ENCODE assay signal across 9 cellular contexts in the genomic region with DNA sequence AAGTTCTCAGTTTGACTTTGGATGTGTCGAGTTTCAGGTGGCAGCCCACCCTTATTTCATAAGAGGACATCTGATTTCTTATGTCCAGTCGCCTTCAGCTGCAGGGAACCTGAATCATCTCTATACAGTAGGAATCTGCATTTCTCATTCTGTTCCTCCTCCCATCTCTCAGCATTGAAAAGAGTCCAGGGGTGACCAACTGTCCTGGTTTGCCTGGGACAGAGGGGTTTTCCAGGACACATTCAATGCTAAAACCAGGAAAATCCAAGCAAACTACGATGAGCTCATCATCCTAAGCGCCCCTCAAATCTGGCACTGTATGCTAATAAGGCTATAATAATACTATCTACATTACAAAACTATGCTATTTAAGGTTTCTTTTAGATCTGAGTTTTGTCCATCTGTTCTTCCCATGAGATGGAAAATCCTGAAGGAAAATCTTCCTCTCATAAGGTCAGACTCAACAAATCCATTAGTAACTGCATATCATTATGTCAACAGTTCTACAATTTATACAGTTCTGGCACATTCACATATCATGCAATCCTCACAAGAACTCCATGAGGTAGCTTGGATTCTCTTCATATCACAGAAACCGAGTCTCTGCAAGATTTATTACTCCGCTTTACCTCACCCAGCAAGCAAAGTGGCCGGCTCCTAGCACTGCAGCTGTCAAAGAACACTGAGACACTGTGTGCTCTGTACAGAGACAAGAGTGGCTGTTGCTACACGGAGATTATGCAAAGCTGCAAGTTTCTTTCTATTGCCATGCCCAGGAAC. TPM values are rescaled to one million over a fixed set of nuclear protein-coding genes. Genes with fewer than 3 reads are reported as not detected.
DNase-seq lines count a peak whose midpoint lies in the region; ATAC-seq and TF ChIP-seq lines count a peak whose summit lies in the region.
"Had no signal": no experiment of that assay in that cellular context is flagged by ENCODE, and none has a peak within 500 bp of the region (broad histone marks: within the 10 kb centered on the region; RNA-seq: fewer than 3 reads in every experiment).

No MANE protein-coding gene starts in this region.

- H3K9ac ChIP-seq in mesenchymal stem cell (ENCODE audit: low read length) (peak overlapping the region; percentile 100), endodermal cell (ENCODE audit: extremely low read depth, low read length, poor library complexity, severe bottlenecking) (no peak overlapping the region)

- no peak overlapping the region for H2BK5ac ChIP-seq in mesenchymal stem cell (ENCODE audit: low read depth, low read length, poor library complexity, severe bottlenecking)

- H3K36me3 ChIP-seq in mesenchymal stem cell (ENCODE audit: control insufficient read depth in 1 of 2, insufficient read depth in 2 of 2, low read depth in 1 of 2, low read length in 2 of 2), result no peaks in the 10 kb centered on the region
- no peaks in the 10 kb centered on the region for H3K36me3 ChIP-seq in upper lobe of left lung
- H3K36me3 ChIP-seq in endodermal cell (ENCODE audit: control insufficient read depth, insufficient read depth, low read length), result no peaks in the 10 kb centered on the region

- H3K27ac ChIP-seq in mesenchymal stem cell (ENCODE audit: low read length, poor library complexity, severe bottlenecking) (no peak overlapping the region), upper lobe of left lung (peak overlapping the region; percentile 99 to 100 (median 99)), endodermal cell (ENCODE audit: low read depth, low read length) (no peak overlapping the region)

- H3K27me3 ChIP-seq in mesenchymal stem cell (ENCODE audit: control insufficient read depth in 1 of 2, insufficient read depth in 1 of 2, low read length in 2 of 2), result no peaks in the 10 kb centered on the region
- no peaks in the 10 kb centered on the region for H3K27me3 ChIP-seq in upper lobe of left lung
- H3K27me3 ChIP-seq in endodermal cell (ENCODE audit: control insufficient read depth, insufficient read depth, low read length, poor library complexity, severe bottlenecking), result no peaks in the 10 kb centered on the region

- H3K4me1 Mint-ChIP-seq in activated naive CD8-positive, alpha-beta T cell treated with anti-CD3 and anti-CD28 coated beads, Interleukin-2, amount 10 ng/mL, durations not matched to agents 7 days and 5 days, result peaks cover 15% of the 10 kb centered on the region
- H3K4me1 Mint-ChIP-seq in activated naive CD8-positive, alpha-beta T cell treated with anti-CD3 and anti-CD28 coated beads for 36 hours, result peaks cover 17% of the 10 kb centered on the region
- H3K4me1 Mint-ChIP-seq in chondrocyte (ENCODE audit: low read depth) (peaks cover 3% of the 10 kb centered on the region), endodermal cell (peaks cover 21% of the 10 kb centered on the region)

- no peak overlapping the region for H4K91ac ChIP-seq in mesenchymal stem cell (ENCODE audit: low read length)

- peaks cover 7% of the 10 kb centered on the region for H3K4me1 ChIP-seq in mesenchymal stem cell (ENCODE audit: control insufficient read depth, insufficient read depth, low read depth, low read length)
- peaks cover 9 to 28% (median 22%) of the 10 kb centered on the region in 4 donors for H3K4me1 ChIP-seq in upper lobe of left lung
- no peaks in the 10 kb centered on the region for H3K4me1 ChIP-seq in endodermal cell (ENCODE audit: control insufficient read depth, insufficient read depth, low read length)

- H3K4ac ChIP-seq in mesenchymal stem cell (ENCODE audit: low read depth in 1 of 2, low read length in 2 of 2), result no peak overlapping the region

- no peak overlapping the region for H2BK15ac ChIP-seq in mesenchymal stem cell (ENCODE audit: low read depth, poor library complexity, severe bottlenecking)

- peaks cover 2% of the 10 kb centered on the region for H3K27me3 Mint-ChIP-seq in activated naive CD8-positive, alpha-beta T cell treated with anti-CD3 and anti-CD28 coated beads, Interleukin-2, amount 10 ng/mL, durations not matched to agents 7 days and 5 days
- H3K27me3 Mint-ChIP-seq in activated naive CD8-positive, alpha-beta T cell treated with anti-CD3 and anti-CD28 coated beads for 36 hours, result no peaks in the 10 kb centered on the region
- H3K27me3 Mint-ChIP-seq in chondrocyte (ENCODE audit: low read depth), result no peaks in the 10 kb centered on the region
- no peaks in the 10 kb centered on the region for H3K27me3 Mint-ChIP-seq in endodermal cell (ENCODE audit: insufficient read depth)

- H3K4me2 ChIP-seq in mesenchymal stem cell (ENCODE audit: low read length, poor library complexity, severe bottlenecking), result no peak overlapping the region

- peak overlapping the region; percentile 12 for H4K8ac ChIP-seq in mesenchymal stem cell (ENCODE audit: low read length)

- H3K27ac Mint-ChIP-seq in activated naive CD8-positive, alpha-beta T cell treated with anti-CD3 and anti-CD28 coated beads, Interleukin-2, amount 10 ng/mL, durations not matched to agents 7 days and 5 days, result no peak overlapping the region
- no peak overlapping the region for H3K27ac Mint-ChIP-seq in activated naive CD8-positive, alpha-beta T cell treated with anti-CD3 and anti-CD28 coated beads for 36 hours
- H3K27ac Mint-ChIP-seq in chondrocyte (ENCODE audit: unreplicated experiment) (peak overlapping the region; percentile 63), endodermal cell (no peak overlapping the region)

- H3K18ac ChIP-seq in mesenchymal stem cell (ENCODE audit: low read depth in 1 of 2, low read length in 2 of 2), result no peak overlapping the region

- H2BK12ac ChIP-seq in mesenchymal stem cell (ENCODE audit: low read length in 2 of 2), result no peak overlapping the region

- no peak overlapping the region for H2AFZ ChIP-seq in mesenchymal stem cell (ENCODE audit: low read depth, low read length)

- POLR2A ChIA-PET in activated naive CD8-positive, alpha-beta T cell treated with anti-CD3 and anti-CD28 coated beads, Interleukin-2, amount 10 ng/mL, durations not matched to agents 7 days and 5 days (lab: Charles Lee), result interaction anchor here (3.0 to 11.1 kb wide), 2 partner anchors 18 to 426 kb away, joined by 13 to 386 read pairs; partner anchors contain the start of genes CALM1, EFCAB11 and TDP1

- no peaks in the 10 kb centered on the region for H3K9me3 Mint-ChIP-seq in activated naive CD8-positive, alpha-beta T cell treated with anti-CD3 and anti-CD28 coated beads, Interleukin-2, amount 10 ng/mL, durations not matched to agents 7 days and 5 days
- H3K9me3 Mint-ChIP-seq in activated naive CD8-positive, alpha-beta T cell treated with anti-CD3 and anti-CD28 coated beads for 36 hours, result no peaks in the 10 kb centered on the region
- H3K9me3 Mint-ChIP-seq in chondrocyte (ENCODE audit: low read depth), result no peaks in the 10 kb centered on the region
- no peaks in the 10 kb centered on the region for H3K9me3 Mint-ChIP-seq in endodermal cell

- TF ChIP-seq POLR2A in upper lobe of left lung (IDR thresholded peaks at IDR 0.05), result peak in 1 of 4 donors; percentile 18

- no peak for TF ChIP-seq EP300 in upper lobe of left lung (IDR thresholded peaks at IDR 0.05)

- TF ChIP-seq CTCF in chondrocyte (IDR thresholded peaks at IDR 0.05) (no peak), upper lobe of left lung (IDR thresholded peaks at IDR 0.05) (no peak), endodermal cell (conservative IDR thresholded peaks at IDR 0.05) (no peak)

- H3K9me3 ChIP-seq in mesenchymal stem cell (ENCODE audit: control insufficient read depth, low read length), result no peaks in the 10 kb centered on the region
- H3K9me3 ChIP-seq in upper lobe of left lung, result no peaks in the 10 kb centered on the region
- H3K9me3 ChIP-seq in endodermal cell (ENCODE audit: control insufficient read depth, low read length), result no peaks in the 10 kb centered on the region

- H3K79me1 ChIP-seq in mesenchymal stem cell (replicated peaks; ENCODE audit: low read length, poor library complexity, severe bottlenecking), result peaks cover 4% of the 10 kb centered on the region

- H3K36me3 Mint-ChIP-seq in activated naive CD8-positive, alpha-beta T cell treated with anti-CD3 and anti-CD28 coated beads, Interleukin-2, amount 10 ng/mL, durations not matched to agents 7 days and 5 days, result no peaks in the 10 kb centered on the region
- H3K36me3 Mint-ChIP-seq in activated naive CD8-positive, alpha-beta T cell treated with anti-CD3 and anti-CD28 coated beads for 36 hours, result no peaks in the 10 kb centered on the region
- H3K36me3 Mint-ChIP-seq in chondrocyte (ENCODE audit: low read depth) (no peaks in the 10 kb centered on the region), endodermal cell (ENCODE audit: low read depth) (no peaks in the 10 kb centered on the region)

- no peak overlapping the region for H2AK5ac ChIP-seq in mesenchymal stem cell (ENCODE audit: low read length, severe bottlenecking)

- no peak overlapping the region for H3K23ac ChIP-seq in mesenchymal stem cell (ENCODE audit: low read length in 2 of 2)

- H3K4me3 Mint-ChIP-seq in activated naive CD8-positive, alpha-beta T cell treated with anti-CD3 and anti-CD28 coated beads, Interleukin-2, amount 10 ng/mL, durations not matched to agents 7 days and 5 days, result peak overlapping the region; percentile 24
- H3K4me3 Mint-ChIP-seq in activated naive CD8-positive, alpha-beta T cell treated with anti-CD3 and anti-CD28 coated beads for 36 hours, result no peak overlapping the region
- H3K4me3 Mint-ChIP-seq in chondrocyte (ENCODE audit: unreplicated experiment) (no peak overlapping the region), endodermal cell (no peak overlapping the region)

- WGBS in mesenchymal stem cell, result 63% methylated on average over 6 of the region's 8 CpGs
- WGBS in upper lobe of left lung, 2 donors, result 70 to 79% methylated on average over 8 of the region's 8 CpGs
- WGBS in endodermal cell (ENCODE audit: insufficient coverage in 1 of 2, insufficient read length in 1 of 2), 2 experiments, result 87 to 96% methylated on average over 6 to 7 of the region's 8 CpGs

- H3K4me3 ChIP-seq in mesenchymal stem cell (ENCODE audit: insufficient read depth in 1 of 2, low read depth in 1 of 2, low read length in 2 of 2), result peak overlapping the region in 1 of 2 experiments; percentile 85
- H3K4me3 ChIP-seq in upper lobe of left lung, result peak overlapping the region in 2 of 4 donors; percentile 55 to 67
- no peak overlapping the region for H3K4me3 ChIP-seq in endodermal cell (ENCODE audit: low read length)

- H2BK120ac ChIP-seq in mesenchymal stem cell (ENCODE audit: low read depth, low read length), result no peak overlapping the region

- no peak for DNase-seq in activated naive CD8-positive, alpha-beta T cell treated with anti-CD3 and anti-CD28 coated beads, Interleukin-2, amount 10 ng/mL, durations not matched to agents 7 days and 5 days
- DNase-seq in activated naive CD8-positive, alpha-beta T cell treated with anti-CD3 and anti-CD28 coated beads for 36 hours, result no peak
- DNase-seq in chondrocyte (ENCODE audit: low spot score) (no peak), mesenchymal stem cell (peak; percentile 51), upper lobe of left lung (peak in 1 of 2 donors; percentile 57), germinal center (ENCODE audit: low spot score) (no peak), endodermal cell (no peak)

- H3K14ac ChIP-seq in mesenchymal stem cell (ENCODE audit: low read length in 2 of 2), result no peak overlapping the region

- ATAC-seq in activated naive CD8-positive, alpha-beta T cell treated with anti-CD3 and anti-CD28 coated beads, Interleukin-2, amount 10 ng/mL, durations not matched to agents 7 days and 5 days (ENCODE audit: low read depth), result no peak
- ATAC-seq in upper lobe of left lung (ENCODE audit: low FRiP score in 2 of 2), result no peak
- ATAC-seq in GM21423 (IDR thresholded peaks at IDR 0.05; ENCODE audit: unreplicated experiment), result no peak
- ATAC-seq: Panc1 had no signal

RNA-seq across cellular contexts. Expression of gene CALM1, which starts 15.6 kb away (rescaled TPM):
- 100 to 1,000 TPM; 682 to 687 TPM for total RNA-seq in activated naive CD8-positive, alpha-beta T cell treated with anti-CD3 and anti-CD28 coated beads, Interleukin-2, amount 10 ng/mL, durations not matched to agents 7 days and 5 days
- 100 to 1,000 TPM; 437 to 439 TPM for total RNA-seq in activated naive CD8-positive, alpha-beta T cell treated with anti-CD3 and anti-CD28 coated beads for 36 hours
- total RNA-seq in chondrocyte (236 to 273 TPM (median 270 TPM) in 3 replicates), upper lobe of left lung (100 to 1,000 TPM; 186 to 586 (median 415) TPM), endodermal cell (100 to 1,000 TPM; 423 to 503 TPM)
- polyA plus RNA-seq in mesenchymal stem cell (2013, experiment 1 of 2), result 356 TPM
- 364 TPM for polyA plus RNA-seq in mesenchymal stem cell (2013, experiment 2 of 2)
- 367 TPM for polyA plus RNA-seq in endodermal cell (2013, experiment 1 of 2)
- 378 TPM for polyA plus RNA-seq in endodermal cell (2013, experiment 2 of 2)

RNA-seq across cellular contexts. Expression of gene NRDE2, which starts 49.5 kb away (rescaled TPM):
- 10 to 100 TPM; 25.4 TPM for total RNA-seq in activated naive CD8-positive, alpha-beta T cell treated with anti-CD3 and anti-CD28 coated beads, Interleukin-2, amount 10 ng/mL, durations not matched to agents 7 days and 5 days
- total RNA-seq in activated naive CD8-positive, alpha-beta T cell treated with anti-CD3 and anti-CD28 coated beads for 36 hours, result 10 to 100 TPM; 23.2 to 25.4 TPM
- total RNA-seq in chondrocyte (16.1 to 17.8 TPM (median 16.8 TPM) in 3 replicates), upper lobe of left lung (10 to 100 TPM; 12.0 to 51.3 (median 20.3) TPM), endodermal cell (10 to 100 TPM; 18.3 to 19.5 TPM)
- 4.8 TPM for polyA plus RNA-seq in mesenchymal stem cell (2013, experiment 1 of 2)
- 4.4 TPM for polyA plus RNA-seq in mesenchymal stem cell (2013, experiment 2 of 2)
- polyA plus RNA-seq in endodermal cell (2013, experiment 1 of 2), result 11.3 TPM
- polyA plus RNA-seq in endodermal cell (2013, experiment 2 of 2), result 9.2 TPM

Comparison
In these comparisons a context has a peak if more than half of its experiments do, and no peak if none do; other contexts are left out.
1. H3K27ac ChIP-seq: peak in upper lobe of left lung (4 of 4); none in mesenchymal stem cell (single experiment) and endodermal cell (single experiment).